Comparison of ENCODE assay signal across 17 cellular contexts in the genomic region with DNA sequence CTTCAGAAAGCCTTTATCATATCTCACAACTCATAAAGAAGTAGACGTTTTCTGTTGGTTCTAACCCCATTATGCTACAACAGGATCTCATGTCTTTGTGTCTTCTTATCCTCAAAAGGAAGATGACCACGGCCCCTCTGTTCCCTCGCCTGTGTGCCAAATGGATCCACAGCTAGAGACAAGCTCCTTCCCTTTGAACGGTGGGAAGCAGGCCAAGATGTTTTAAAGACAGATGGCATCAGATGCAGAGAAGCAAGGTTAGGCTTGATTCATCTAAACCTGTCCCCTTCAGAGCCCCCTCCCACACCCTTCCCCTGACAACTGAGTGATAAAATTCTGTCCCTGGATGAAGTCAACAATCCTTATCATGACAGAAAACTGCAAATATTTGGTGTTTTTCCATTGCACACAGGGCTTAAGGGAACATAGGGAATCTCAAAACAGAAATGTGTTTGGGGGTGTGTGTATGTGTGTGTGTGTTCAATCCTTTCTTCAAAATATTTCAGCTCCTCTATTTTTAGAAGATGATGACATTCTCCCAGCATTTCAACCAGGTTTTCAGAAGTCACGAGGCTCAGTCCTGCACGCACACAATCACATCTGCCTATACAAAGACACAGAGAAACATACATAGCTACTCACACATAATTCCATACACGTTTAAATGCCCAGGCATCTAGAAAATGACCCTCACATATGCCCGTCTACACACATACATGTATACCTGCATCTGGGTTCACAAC. TPM values are rescaled to one million over a fixed set of nuclear protein-coding genes. Genes with fewer than 3 reads are reported as not detected.
DNase-seq lines count a peak whose midpoint lies in the region; ATAC-seq and TF ChIP-seq lines count a peak whose summit lies in the region.
"Had no signal": no experiment of that assay in that cellular context is flagged by ENCODE, and none has a peak within 500 bp of the region (broad histone marks: within the 10 kb centered on the region; RNA-seq: fewer than 3 reads in every experiment).

No MANE protein-coding gene starts in this region.

- POLR2A ChIA-PET in T-cell (lab: Charles Lee), result no interaction called here

- no peaks in the 10 kb centered on the region for H3K36me3 Mint-ChIP-seq in T-cell

- H3K27ac ChIP-seq in esophagus muscularis mucosa (replicated peaks in 1 of 4), result peak overlapping the region in 2 of 4 donors; percentile 58 to 65
- H3K27ac ChIP-seq in osteoblast (ENCODE audit: low read depth, low read length), result no peak overlapping the region
- H3K27ac ChIP-seq: body of pancreas, GM23248 had no signal

- no peak overlapping the region for H3K27ac Mint-ChIP-seq in T-cell

- DNase-seq in Right ventricle myocardium inferior (ENCODE audit: missing footprints) (no peak), cardiac septum (ENCODE audit: low spot score) (no peak), esophagus muscularis mucosa (ENCODE audit: extremely low spot score) (peak; percentile 81), myocyte (ENCODE audit: low read depth) (peak; percentile 30), HUDEP-2 (lab: John Stamatoyannopoulos, UW; ENCODE audit: unreplicated experiment in 76 of 76) (no peak), T-cell (no peak), osteoblast (ENCODE audit: insufficient read length, low spot score, missing footprints) (no peak), BE2C (no peak)
- DNase-seq: activated T-cell treated with anti-CD3 and anti-CD28 coated beads, Interleukin-2, amount 50 U/mL, for 48 hours; body of pancreas; DMS153; GM23248; NCI-H1092 treated with DMSO at 0.1 percent for 48 hours; NCI-H69; retina had no signal

- peaks cover 0 to 3% (median 0%) of the 10 kb centered on the region in 3 donors for H3K4me1 Mint-ChIP-seq in T-cell

- H3K27me3 Mint-ChIP-seq in T-cell, result peaks cover 12 to 18% of the 10 kb centered on the region in 2 donors

- no peak for TF ChIP-seq EP300 in esophagus muscularis mucosa (IDR thresholded peaks at IDR 0.05)

- ATAC-seq in Right ventricle myocardium inferior (peak; percentile 25), T-cell (replicated peaks in 1 of 4) (no peak)
- ATAC-seq: body of pancreas had no signal

- TF ChIP-seq CTCF in esophagus muscularis mucosa (IDR thresholded peaks at IDR 0.05), result no peak
- no peak for TF ChIP-seq CTCF in osteoblast (IDR thresholded peaks at IDR 0.05; ENCODE audit: extremely low read depth, low read depth, low read length)
- TF ChIP-seq CTCF in BE2C (IDR thresholded peaks at IDR 0.05; ENCODE audit: low read depth, low read length), result no peak

- no peaks in the 10 kb centered on the region for H3K9me3 Mint-ChIP-seq in T-cell

- no peaks in the 10 kb centered on the region for H4K20me1 ChIP-seq in osteoblast (ENCODE audit: insufficient read depth, low read length)

- H3K9me3 ChIP-seq in esophagus muscularis mucosa, result no peaks in the 10 kb centered on the region
- H3K9me3 ChIP-seq in osteoblast (ENCODE audit: low read depth, low read length), result no peaks in the 10 kb centered on the region
- H3K9me3 ChIP-seq in BE2C, result no peaks in the 10 kb centered on the region
- H3K9me3 ChIP-seq: body of pancreas had no signal

- no peak overlapping the region for H2AFZ ChIP-seq in osteoblast (ENCODE audit: low read length)
- H2AFZ ChIP-seq: GM23248 had no signal

- TF ChIP-seq POLR2A in esophagus muscularis mucosa (IDR thresholded peaks at IDR 0.05; ENCODE audit: low read depth), result no peak

- 44% methylated on average over 8 of the region's 8 CpGs for WGBS in esophagus muscularis mucosa

- intact Hi-C loops in Right ventricle myocardium inferior (cut with DNase I) (no loop called here), cardiac septum (cut with DNase I) (no loop called here), esophagus muscularis mucosa (cut with DNase I) (loop anchor here (10.0 kb wide), 1 partner anchor 106 kb away; no protein-coding TSS in a partner anchor)

- H3K4me1 ChIP-seq in esophagus muscularis mucosa (peaks cover 34 to 58% (median 50%) of the 10 kb centered on the region in 4 donors), osteoblast (ENCODE audit: insufficient read depth, low read length) (no peaks in the 10 kb centered on the region), BE2C (no peaks in the 10 kb centered on the region; the same call in 1 of the 2 replicates)

- no peak overlapping the region for H3K4me2 ChIP-seq in osteoblast (ENCODE audit: insufficient read depth, low read length)

- H3K4me3 ChIP-seq in esophagus muscularis mucosa, result no peak overlapping the region
- H3K4me3 ChIP-seq in osteoblast (ENCODE audit: insufficient read depth, low read length), result no peak overlapping the region
- no peak overlapping the region for H3K4me3 ChIP-seq in BE2C (ENCODE audit: low read depth, low read length)
- H3K4me3 ChIP-seq: body of pancreas, GM23248 had no signal

- H3K36me3 ChIP-seq in esophagus muscularis mucosa (no peaks in the 10 kb centered on the region), osteoblast (ENCODE audit: insufficient read depth, low read length) (no peaks in the 10 kb centered on the region), BE2C (no peaks in the 10 kb centered on the region)

- CTCF ChIA-PET in T-cell (lab: Charles Lee), result interaction anchor here in 1 of 2 donors (0.6 kb wide), 1 partner anchor 41 kb away, joined by 9 read pairs; no protein-coding TSS in a partner anchor

- no peaks in the 10 kb centered on the region for H3K79me2 ChIP-seq in osteoblast (ENCODE audit: insufficient read depth, low read length)

- H3K27me3 ChIP-seq in esophagus muscularis mucosa, result no peaks in the 10 kb centered on the region
- H3K27me3 ChIP-seq in osteoblast (ENCODE audit: insufficient read depth, low read length), result peaks cover 28% of the 10 kb centered on the region
- H3K27me3 ChIP-seq in BE2C, result no peaks in the 10 kb centered on the region
- H3K27me3 ChIP-seq: body of pancreas had no signal

- no peak overlapping the region for H3K4me3 Mint-ChIP-seq in T-cell

RNA-seq across cellular contexts. Expression of a gene that starts 27.8 kb away (rescaled TPM):
- total RNA-seq in Right ventricle myocardium inferior (7.7 TPM), cardiac septum (66.0 TPM), esophagus muscularis mucosa (10 to 100 TPM; 24.5 to 36.8 (median 33.8) TPM), myocyte (4.4 and 10.6 TPM in 2 replicates), T-cell (under 1 TPM in 3 of 5 donors, not detected in 2; 0.13 to 0.41 (median 0.18) TPM), osteoblast (2.9 and 5.9 TPM in 2 replicates)
- 1.7 TPM for polyA plus RNA-seq in myocyte (2012)
- polyA plus RNA-seq in BE2C (2012; ENCODE audit: insufficient read depth, insufficient read length, low read depth), result 0.85 TPM
- total RNA-seq: A172, mononuclear cell had no signal

Comparison
In these comparisons a context has a peak if more than half of its experiments do, and no peak if none do; other contexts are left out.
1. DNase-seq: peak in esophagus muscularis mucosa (single experiment) and myocyte (single experiment); none in Right ventricle myocardium inferior (single experiment), cardiac septum (single experiment), HUDEP-2 (0 of 76), T-cell (0 of 34), osteoblast (single experiment) and BE2C (single experiment).